Comparison of ENCODE assay signal across 16 cellular contexts in genomic region chr16:90000733-90001427, GRCh38.
"Had no signal": no experiment of that assay in that cellular context is flagged by ENCODE, and none has a peak within 500 bp of the region (broad histone marks: within the 10 kb centered on the region; RNA-seq: fewer than 3 reads in every experiment).

No MANE protein-coding gene starts in this region.

- H3K4me3 ChIP-seq: breast epithelium, lower lobe of right lung, sigmoid colon, smooth muscle cell, tibial artery had no signal

- H3K4me1 ChIP-seq: breast epithelium, lower lobe of right lung, sigmoid colon, tibial artery had no signal

- H3K9me3 Mint-ChIP-seq: neural crest cell had no signal

- H3K36me3 ChIP-seq: breast epithelium had no signal

- H3K27me3 ChIP-seq: breast epithelium, sigmoid colon, tibial artery had no signal

- H3K27ac Mint-ChIP-seq: activated naive CD8-positive, alpha-beta T cell treated with anti-CD3 and anti-CD28 coated beads for 36 hours had no signal

- H3K4me1 Mint-ChIP-seq: neural crest cell had no signal

- H3K9me3 ChIP-seq: breast epithelium, lower lobe of right lung, sigmoid colon, tibial artery had no signal

- DNase-seq: activated gamma-delta T cell treated with Interleukin-2 at 50 U/mL for 16 hours; activated naive CD8-positive, alpha-beta T cell treated with anti-CD3 and anti-CD28 coated beads for 36 hours; activated T-cell treated with anti-CD3 and anti-CD28 coated beads, Interleukin-2, amount 50 U/mL, for 1 hour; cortex of kidney; effector CD4-positive, alpha-beta T cell; lower lobe of right lung; naive thymus-derived CD4-positive, alpha-beta T cell; sigmoid colon; stimulated activated CD4-positive, alpha-beta T cell treated with anti-CD3 and anti-CD28 coated beads, Interleukin-15, amount 100 ng/mL, for 24 hours; stimulated activated CD8-positive, alpha-beta memory T cell treated with anti-CD3 and anti-CD28 coated beads, Interleukin-4, amount 100 ng/mL, for 48 hours; stimulated activated naive CD4-positive, alpha-beta T cell; T-helper 9 cell; tibial artery had no signal

- H3K27ac ChIP-seq: breast epithelium, lower lobe of right lung, sigmoid colon, tibial artery had no signal

- ATAC-seq: naive thymus-derived CD4-positive, alpha-beta T cell had no signal

- H3K4me3 Mint-ChIP-seq: activated naive CD8-positive, alpha-beta T cell treated with anti-CD3 and anti-CD28 coated beads for 36 hours; neural crest cell had no signal

- H3K27me3 Mint-ChIP-seq: naive thymus-derived CD4-positive, alpha-beta T cell had no signal
